In the genomic region with DNA sequence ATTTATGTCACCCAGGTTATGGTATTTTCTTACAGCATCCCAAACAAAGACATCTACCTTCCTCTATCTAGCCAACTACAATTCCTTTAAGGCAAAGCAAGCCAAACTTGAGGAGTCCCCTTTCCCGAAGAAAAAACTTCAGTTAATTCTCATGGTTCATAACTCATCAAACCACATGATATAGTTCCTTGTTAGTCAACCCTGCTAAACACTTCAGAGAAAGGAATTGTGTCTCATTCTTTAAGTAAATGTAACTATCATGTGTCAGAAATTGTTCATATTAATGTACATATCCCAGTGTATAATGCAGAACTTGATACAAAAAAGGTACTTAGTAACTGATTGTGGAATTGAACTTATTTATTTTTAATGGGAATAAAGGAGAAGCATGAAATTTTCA, we compare ENCODE assay signal across 28 cellular contexts. TPM values are rescaled to one million over a fixed set of nuclear protein-coding genes. Genes with fewer than 3 reads are reported as not detected.
"Had no signal": no experiment of that assay in that cellular context is flagged by ENCODE, and none has a peak within 500 bp of the region (broad histone marks: within the 10 kb centered on the region; RNA-seq: fewer than 3 reads in every experiment).

No MANE protein-coding gene starts in this region.

- H3K27ac ChIP-seq: colonic mucosa, heart left ventricle, lower lobe of right lung, neural progenitor cell, right atrium auricular region, suprapubic skin, tibial artery, upper lobe of right lung had no signal

- H3K27me3 Mint-ChIP-seq: activated CD4-positive, alpha-beta T cell treated with anti-CD3 and anti-CD28 coated beads, Interleukin-2, amount 10 ng/mL, durations not matched to agents 24 days and 14 days; activated T-cell treated with anti-CD3 and anti-CD28 coated beads, Interleukin-2, amount 50 U/mL, for 24 hours; stimulated activated naive B cell treated with anti-CD40 and anti-IgM and Interleukin-4, amounts not matched to agents 10 μg/mL and 1 μg/mL and 100 μg/mL, for 72 hours had no signal

- H3K4me1 Mint-ChIP-seq: activated CD4-positive, alpha-beta memory T cell treated with anti-CD3 and anti-CD28 coated beads, Interleukin-2, amount 10 ng/mL, durations not matched to agents 7 days and 5 days; natural killer cell; neural progenitor cell had no signal

- H3K27ac Mint-ChIP-seq: activated CD4-positive, alpha-beta memory T cell treated with anti-CD3 and anti-CD28 coated beads, Interleukin-2, amount 10 ng/mL, durations not matched to agents 7 days and 5 days; activated CD4-positive, alpha-beta T cell treated with anti-CD3 and anti-CD28 coated beads, Interleukin-2, amount 10 ng/mL, durations not matched to agents 24 days and 14 days; activated T-cell treated with anti-CD3 and anti-CD28 coated beads, Interleukin-2, amount 50 U/mL, for 24 hours; natural killer cell; neural progenitor cell; stimulated activated naive B cell treated with anti-CD40 and anti-IgM and Interleukin-4, amounts not matched to agents 10 μg/mL and 1 μg/mL and 100 μg/mL, for 72 hours had no signal

- H3K4me3 Mint-ChIP-seq: activated CD4-positive, alpha-beta memory T cell treated with anti-CD3 and anti-CD28 coated beads, Interleukin-2, amount 10 ng/mL, durations not matched to agents 7 days and 5 days; activated CD4-positive, alpha-beta T cell treated with anti-CD3 and anti-CD28 coated beads, Interleukin-2, amount 10 ng/mL, durations not matched to agents 24 days and 14 days; activated T-cell treated with anti-CD3 and anti-CD28 coated beads, Interleukin-2, amount 50 U/mL, for 24 hours; natural killer cell; neural progenitor cell; stimulated activated naive B cell treated with anti-CD40 and anti-IgM and Interleukin-4, amounts not matched to agents 10 μg/mL and 1 μg/mL and 100 μg/mL, for 72 hours had no signal

- H3K9me3 ChIP-seq: colonic mucosa, heart left ventricle, lower lobe of right lung, right atrium auricular region, suprapubic skin, tibial artery, upper lobe of right lung had no signal

- H2AFZ ChIP-seq: neural progenitor cell had no signal

- DNase-seq: activated CD4-positive, alpha-beta memory T cell treated with anti-CD3 and anti-CD28 coated beads, Interleukin-2, amount 10 ng/mL, durations not matched to agents 7 days and 5 days; activated CD4-positive, alpha-beta T cell treated with anti-CD3 and anti-CD28 coated beads, Interleukin-2, amount 10 ng/mL, durations not matched to agents 24 days and 14 days; activated CD4-positive, CD25-positive, alpha-beta regulatory T cell treated with anti-CD3 and anti-CD28 coated beads, Interleukin-2, amount 50 U/mL, for 72 hours; activated CD8-positive, alpha-beta memory T cell treated with anti-CD3 and anti-CD28 coated beads, Interleukin-2, amount 50 U/mL, for 48 hours; activated gamma-delta T cell; activated naive CD4-positive, alpha-beta T cell treated with anti-CD3 and anti-CD28 coated beads, Interleukin-2, amount 50 U/mL, for 16 hours; activated T-cell treated with anti-CD3 and anti-CD28 coated beads, Interleukin-2, amount 50 U/mL, for 24 hours; amniotic stem cell; cerebellar nuclear complex; colonic mucosa; effector CD8-positive, alpha-beta T cell; erythroblast; heart left ventricle; kidney glomerular epithelial cell; lower lobe of right lung; mesendoderm; natural killer cell; occipital lobe; stimulated activated CD4-positive, alpha-beta T cell treated with anti-CD3 and anti-CD28 coated beads, Interleukin-15, amount 100 ng/mL, for 24 hours; stimulated activated CD4-positive, alpha-beta T cell treated with anti-CD3 and anti-CD28 coated beads, Interleukin-2, amount 100 ng/mL, for 24 hours; stimulated activated naive B cell treated with anti-CD40 and anti-IgM and Interleukin-4, amounts not matched to agents 10 μg/mL and 1 μg/mL and 100 μg/mL, for 72 hours; T-helper 2 cell; tibial artery; upper lobe of right lung had no signal

- H3K4me2 ChIP-seq: neural progenitor cell had no signal

- H3K9me3 Mint-ChIP-seq: activated CD4-positive, alpha-beta memory T cell treated with anti-CD3 and anti-CD28 coated beads, Interleukin-2, amount 10 ng/mL, durations not matched to agents 7 days and 5 days; activated CD4-positive, alpha-beta T cell treated with anti-CD3 and anti-CD28 coated beads, Interleukin-2, amount 10 ng/mL, durations not matched to agents 24 days and 14 days; activated T-cell treated with anti-CD3 and anti-CD28 coated beads, Interleukin-2, amount 50 U/mL, for 24 hours; natural killer cell; stimulated activated naive B cell treated with anti-CD40 and anti-IgM and Interleukin-4, amounts not matched to agents 10 μg/mL and 1 μg/mL and 100 μg/mL, for 72 hours had no signal

- H3K27me3 ChIP-seq: colonic mucosa, heart left ventricle, neural progenitor cell, right atrium auricular region, suprapubic skin, tibial artery, upper lobe of right lung had no signal

- H3K9ac ChIP-seq: neural progenitor cell had no signal

- H3K36me3 ChIP-seq: colonic mucosa had no signal

- H3K4me1 ChIP-seq: colonic mucosa, lower lobe of right lung, neural progenitor cell, right atrium auricular region had no signal

- H3K4me3 ChIP-seq: colonic mucosa, heart left ventricle, lower lobe of right lung, neural progenitor cell, right atrium auricular region, suprapubic skin, tibial artery, upper lobe of right lung had no signal

- ATAC-seq: heart left ventricle; left lobe of liver; lower lobe of right lung; natural killer cell; stimulated activated naive B cell treated with anti-CD40 and anti-IgM and Interleukin-4, amounts not matched to agents 10 μg/mL and 1 μg/mL and 100 μg/mL, for 72 hours; upper lobe of right lung had no signal

- H3K36me3 Mint-ChIP-seq: natural killer cell had no signal

RNA-seq across cellular contexts. Expression of gene ST3GAL6, which starts 44.4 kb away (rescaled TPM):
- total RNA-seq: activated CD4-positive, alpha-beta memory T cell treated with anti-CD3 and anti-CD28 coated beads, Interleukin-2, amount 10 ng/mL, durations not matched to agents 7 days and 5 days; activated CD4-positive, alpha-beta T cell treated with anti-CD3 and anti-CD28 coated beads, Interleukin-2, amount 10 ng/mL, durations not matched to agents 24 days and 14 days had no signal
